In genomic region chr19:50690439-50690838, GRCh38 we compare ENCODE assay signal across 9 cellular contexts.
"Had no signal": no experiment of that assay in that cellular context is flagged by ENCODE, and none has a peak within 500 bp of the region (broad histone marks: within the 10 kb centered on the region; RNA-seq: fewer than 3 reads in every experiment).

No MANE protein-coding gene starts in this region.

- H3K4me3 ChIP-seq: GM23248, GM23338, HAP-1 had no signal

- DNase-seq: GM23248, GOT3, H7, H9, HCEC 1CT, HFFc6 had no signal

- H3K27ac ChIP-seq: GM23248 had no signal

- H3K36me3 ChIP-seq: HAP-1 had no signal

- H3K4me1 ChIP-seq: HAP-1 had no signal

- ATAC-seq: GM23338, HCT116 had no signal

- H3K9me3 ChIP-seq: HAP-1 had no signal
